In the genomic region with DNA sequence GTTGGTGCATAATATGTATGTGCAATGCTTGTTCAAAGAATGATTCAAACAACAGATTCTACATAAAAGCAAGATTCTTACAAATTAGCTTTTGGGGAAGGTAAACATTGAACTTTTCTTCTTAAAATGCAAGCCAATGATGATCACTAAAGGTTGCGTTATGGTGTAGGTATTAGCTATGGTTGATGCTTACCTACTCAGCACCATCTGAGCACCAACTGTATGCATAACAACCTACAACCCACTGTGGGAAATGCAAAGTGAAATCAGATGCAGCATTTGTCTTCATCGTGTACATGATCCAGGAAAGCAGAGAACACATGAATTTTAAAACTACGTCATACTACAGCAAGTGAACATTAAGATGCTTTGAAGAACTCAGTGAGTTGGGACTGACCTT, we compare ENCODE assay signal across 1 cellular context.
TF ChIP-seq lines count a peak whose summit lies in the region.

No MANE protein-coding gene starts in this region.

TF ChIP-seq in HepG2, 621 proteins besides CTCF, POLR2A, EP300 and RAD21:
- TF ChIP-seq KLF12 (CRISPR knock-in tag; IDR thresholded peaks at IDR 0.05; ENCODE audit: borderline replicate concordance) (no peak), ISL2 (CRISPR knock-in tag; IDR thresholded peaks at IDR 0.05) (no peak), AGO2 (optimal IDR thresholded peaks at IDR 0.05; ENCODE audit: low read depth, low read length) (no peak), ZKSCAN8 (CRISPR knock-in tag; IDR thresholded peaks at IDR 0.05; ENCODE audit: borderline replicate concordance) (peak; percentile 98)
